In the genomic region with DNA sequence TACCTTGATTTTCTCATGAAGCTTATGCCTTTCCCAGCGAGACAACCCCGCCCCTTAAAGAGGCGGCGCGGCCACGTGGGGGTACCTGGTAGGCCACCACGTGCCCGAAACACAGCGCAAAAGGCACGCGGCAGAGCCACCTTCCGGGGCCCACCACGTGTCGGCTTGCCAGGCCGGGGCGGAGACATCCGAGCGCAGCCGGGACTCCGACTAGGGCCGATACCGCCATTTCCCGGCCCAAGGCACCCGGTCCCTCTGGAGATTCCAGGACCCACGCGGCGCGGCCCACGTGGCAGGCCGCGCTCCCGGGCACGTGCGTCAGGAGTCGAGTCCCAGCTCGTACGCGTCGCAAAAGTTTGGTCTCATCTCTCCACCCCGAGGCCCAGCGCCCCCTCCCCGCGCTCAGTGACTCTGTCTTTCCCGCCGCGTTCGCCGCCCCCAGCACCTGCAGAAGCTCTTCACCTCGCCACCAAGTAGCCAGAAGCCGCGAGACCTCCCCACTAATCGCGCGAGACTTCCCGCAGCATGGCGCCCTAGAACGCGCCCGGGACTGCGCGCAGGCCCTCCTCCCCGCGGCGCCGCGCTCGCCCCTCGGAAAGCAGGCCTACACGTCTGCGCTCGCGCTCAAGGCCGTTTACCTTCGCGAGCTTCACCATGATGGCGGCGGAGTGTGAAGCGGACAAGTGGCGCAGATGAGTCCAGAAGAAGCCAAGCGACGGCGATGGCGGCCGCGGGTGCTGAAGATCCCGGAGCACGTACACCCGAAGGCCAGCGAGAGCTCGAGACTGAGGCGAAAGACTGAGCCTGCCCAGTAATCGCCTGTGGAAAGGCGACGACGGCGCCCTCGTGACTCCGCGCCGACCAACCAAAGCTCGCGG, we compare ENCODE assay signal across 8 cellular contexts. TPM values are rescaled to one million over a fixed set of nuclear protein-coding genes. Genes with fewer than 3 reads are reported as not detected.
DNase-seq lines count a peak whose midpoint lies in the region; ATAC-seq and TF ChIP-seq lines count a peak whose summit lies in the region.

A gene with protein sequence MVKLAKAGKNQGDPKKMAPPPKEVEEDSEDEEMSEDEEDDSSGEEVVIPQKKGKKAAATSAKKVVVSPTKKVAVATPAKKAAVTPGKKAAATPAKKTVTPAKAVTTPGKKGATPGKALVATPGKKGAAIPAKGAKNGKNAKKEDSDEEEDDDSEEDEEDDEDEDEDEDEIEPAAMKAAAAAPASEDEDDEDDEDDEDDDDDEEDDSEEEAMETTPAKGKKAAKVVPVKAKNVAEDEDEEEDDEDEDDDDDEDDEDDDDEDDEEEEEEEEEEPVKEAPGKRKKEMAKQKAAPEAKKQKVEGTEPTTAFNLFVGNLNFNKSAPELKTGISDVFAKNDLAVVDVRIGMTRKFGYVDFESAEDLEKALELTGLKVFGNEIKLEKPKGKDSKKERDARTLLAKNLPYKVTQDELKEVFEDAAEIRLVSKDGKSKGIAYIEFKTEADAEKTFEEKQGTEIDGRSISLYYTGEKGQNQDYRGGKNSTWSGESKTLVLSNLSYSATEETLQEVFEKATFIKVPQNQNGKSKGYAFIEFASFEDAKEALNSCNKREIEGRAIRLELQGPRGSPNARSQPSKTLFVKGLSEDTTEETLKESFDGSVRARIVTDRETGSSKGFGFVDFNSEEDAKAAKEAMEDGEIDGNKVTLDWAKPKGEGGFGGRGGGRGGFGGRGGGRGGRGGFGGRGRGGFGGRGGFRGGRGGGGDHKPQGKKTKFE (minus strand): TSS at position 787 of the 878 bp plus-strand sequence. CDS start 131 bp downstream, at position 656.

- TF ChIP-seq POLR2A in testis (IDR thresholded peaks at IDR 0.05): peak; percentile 63

- peak within 1 kb of the TSS; percentile 95 for H3K27ac ChIP-seq in foreskin keratinocyte
- H3K27ac ChIP-seq in testis: peak within 1 kb of the TSS; percentile 96 to 97

- WGBS in testis, 2 donors: 0 to 1% methylated on average over 40 to 74 of the region's 102 CpGs

- intact Hi-C loops in testis (cut with DNase I; ENCODE audit: low total_unique reads): no loop called here

- ATAC-seq in foreskin keratinocyte: peak; percentile 93

- DNase-seq in ELF-1 (ENCODE audit: low read depth, low spot score) (peak; percentile 97), H4 (ENCODE audit: low spot score) (peak; percentile 97), LoVo (ENCODE audit: low spot score) (peak; percentile 74), SHP77 (lab: John Stamatoyannopoulos, UW) (peak; percentile 83 to 88), foreskin keratinocyte (peak; percentile 94 to 95), occipital lobe (lab: John Stamatoyannopoulos, UW) (peak; percentile 79), testis (peak; percentile 98)
- DNase-seq in activated effector memory CD4-positive, alpha-beta T cell treated with anti-CD3 and anti-CD28 coated beads, Interleukin-2, amount 50 U/mL, for 16 hours: peak; percentile 96

- H3K4me3 ChIP-seq in testis: peak within 1 kb of the TSS; percentile 90 to 93

- no peaks in the 10 kb centered on the region for H3K9me3 ChIP-seq in testis

- H3K4me1 ChIP-seq in foreskin keratinocyte (peaks cover 9% of the 10 kb centered on the region), testis (peaks cover 16% of the 10 kb centered on the region)

- H3K36me3 ChIP-seq in testis (ENCODE audit: low read depth, missing control alignments): no peaks in the 10 kb centered on the region

- TF ChIP-seq CTCF in foreskin keratinocyte (conservative IDR thresholded peaks at IDR 0.05) (no peak), testis (IDR thresholded peaks at IDR 0.05) (no peak)

- H3K27me3 ChIP-seq in foreskin keratinocyte (no peaks in the 10 kb centered on the region), testis (no peaks in the 10 kb centered on the region)

RNA-seq across cellular contexts. Expression of the gene that starts here (rescaled TPM):
- 82.2 and 136 TPM in 2 replicates for total RNA-seq in H4 (2014; rRNA removed; shearing (Covaris generic))
- total RNA-seq in foreskin keratinocyte (474 and 700 TPM in 2 replicates), occipital lobe (113 TPM), testis (100 to 1,000 TPM; 207 to 224 TPM)
- polyA plus RNA-seq in foreskin keratinocyte (414 and 535 TPM in 2 replicates), testis (ENCODE audit: insufficient read depth, low read depth, low replicate concordance) (293 TPM)

Comparison
In these comparisons a context has a peak if more than half of its experiments do, and no peak if none do; other contexts are left out.
1. Peak in every context shown above with its lines: DNase-seq, ATAC-seq, H3K4me3 ChIP-seq and H3K27ac ChIP-seq.